Comparison of ENCODE assay signal across 17 cellular contexts in the genomic region with DNA sequence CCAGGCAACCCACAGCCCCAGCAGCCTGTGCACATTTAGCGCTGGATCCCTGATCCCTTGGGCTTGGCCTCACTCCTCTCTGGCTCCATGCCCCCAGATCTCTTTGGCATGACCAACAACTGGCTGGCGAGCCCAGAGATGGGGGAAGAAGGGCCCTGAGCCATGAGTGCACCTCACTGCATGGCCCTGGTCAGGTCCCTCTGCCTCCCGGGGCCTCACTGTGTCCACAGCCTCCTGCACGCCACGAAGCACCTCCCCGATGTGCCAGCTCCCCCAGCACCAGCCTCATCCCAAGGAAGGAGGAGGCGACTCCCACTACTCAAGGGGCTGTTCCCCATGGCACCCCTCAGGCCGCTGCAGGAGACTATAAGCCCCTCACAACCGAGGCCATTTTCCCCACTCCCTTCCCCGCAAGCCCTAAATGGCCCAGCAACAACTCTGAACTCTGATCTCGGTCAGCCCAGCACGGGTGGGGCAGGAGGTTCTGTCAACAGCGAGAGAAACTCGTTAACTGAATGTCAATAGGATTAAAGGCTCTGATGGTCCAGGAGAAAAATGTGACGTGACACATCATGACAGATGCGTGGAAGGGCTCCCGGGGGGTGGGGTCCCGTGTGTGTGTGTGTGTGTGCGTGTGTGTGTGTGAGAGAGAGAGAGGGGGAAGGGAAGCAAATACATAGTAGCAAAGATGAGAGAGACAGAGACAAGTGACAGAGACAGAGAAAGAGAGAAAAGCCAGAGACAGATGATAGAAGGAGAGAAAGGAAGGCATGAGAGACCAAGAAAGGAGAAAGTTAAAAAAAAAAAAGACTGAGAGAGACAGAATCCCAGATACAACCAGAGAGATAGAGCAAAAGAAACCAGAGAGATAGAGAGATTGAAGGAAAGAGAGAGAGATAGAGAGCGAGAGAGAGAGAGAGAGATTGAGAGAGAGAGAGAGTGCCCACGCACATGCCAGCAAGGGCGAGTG. TPM values are rescaled to one million over a fixed set of nuclear protein-coding genes. Genes with fewer than 3 reads are reported as not detected.
DNase-seq lines count a peak whose midpoint lies in the region; ATAC-seq and TF ChIP-seq lines count a peak whose summit lies in the region.
"Had no signal": no experiment of that assay in that cellular context is flagged by ENCODE, and none has a peak within 500 bp of the region (broad histone marks: within the 10 kb centered on the region; RNA-seq: fewer than 3 reads in every experiment).

No MANE protein-coding gene starts in this region.

- no peak overlapping the region for H2BK120ac ChIP-seq in H9 (ENCODE audit: low read depth, low read length, poor library complexity, severe bottlenecking)

- no TSS peak for BruUV-seq in PC-3 (replicated peaks; lab: Mats Ljungman, UMichigan)

- no peak for TF ChIP-seq POLR2A in prostate gland (IDR thresholded peaks at IDR 0.05)

- no peak overlapping the region for H4K91ac ChIP-seq in H9 (ENCODE audit: insufficient read length, low read depth, low read length)

- DNase-seq in H9, result no peak
- DNase-seq in PC-3, result peak; percentile 62
- DNase-seq in left colon, result peak; percentile 78 to 83
- peak; percentile 79 for DNase-seq in prostate gland (ENCODE audit: low spot score)
- DNase-seq in SK-N-SH, result no peak
- no peak for DNase-seq in naive thymus-derived CD8-positive, alpha-beta T cell
- no peak for DNase-seq in GF-D8 (lab: John Stamatoyannopoulos, UW)
- DNase-seq in GM10248 (ENCODE audit: extremely low spot score), result no peak
- DNase-seq: adrenal gland; cerebellar nuclear complex; effector memory CD4-positive, alpha-beta T cell; GDM1; NCI-H748 treated with DMSO at 0.1 percent for 48 hours; right cardiac atrium; stimulated activated CD4-positive, alpha-beta T cell treated with anti-CD3 and anti-CD28 coated beads, Interleukin-2, amount 100 ng/mL, for 24 hours; T-cell had no signal

- no peak overlapping the region for H2BK15ac ChIP-seq in H9 (ENCODE audit: low read depth, low read length)

- H3K9ac ChIP-seq in H9 (ENCODE audit: extremely low read depth, insufficient read length, low read length) (no peak overlapping the region), PC-3 (ENCODE audit: low read length) (no peak overlapping the region), SK-N-SH (no peak overlapping the region)

- POLR2A ChIA-PET in PC-3 (lab: Charles Lee; ENCODE audit: unreplicated experiment) (no interaction called here), SK-N-SH (lab: Yijun Ruan, JAX) (no interaction called here), GM10248 (lab: Yijun Ruan, JAX) (no interaction called here)
- POLR2A ChIA-PET in naive thymus-derived CD8-positive, alpha-beta T cell (lab: Charles Lee), result no interaction called here

- CTCF ChIA-PET in PC-3 (lab: Charles Lee), result no interaction called here
- CTCF ChIA-PET in SK-N-SH (lab: Yijun Ruan, JAX), result interaction anchor here (0.6 to 2.4 kb wide), 7 partner anchors 10 to 163 kb away, joined by 3 to 9 read pairs (median 5); no protein-coding TSS in a partner anchor
- CTCF ChIA-PET in GM10248 (lab: Yijun Ruan, JAX), result interaction anchor here (1.4 kb wide), 1 partner anchor 29 kb away, joined by 3 read pairs; no protein-coding TSS in a partner anchor

- intact Hi-C loops in PC-3 (cut with micrococcal nuclease) (no loop called here), left colon (cut with DNase I, micrococcal nuclease) (no loop called here), prostate gland (cut with DNase I) (no loop called here)

- no peak overlapping the region for H2BK5ac ChIP-seq in H9 (ENCODE audit: insufficient read length, low read length)

- H3K9me3 ChIP-seq in H9 (ENCODE audit: control insufficient read depth, low read depth, low read length) (no peaks in the 10 kb centered on the region), PC-3 (ENCODE audit: low read length) (no peaks in the 10 kb centered on the region), prostate gland (no peaks in the 10 kb centered on the region), SK-N-SH (no peaks in the 10 kb centered on the region)
- H3K9me3 ChIP-seq: adrenal gland had no signal

- H2BK12ac ChIP-seq in H9 (ENCODE audit: insufficient read length, low read depth, low read length), result no peak overlapping the region

- H3K9me3 Mint-ChIP-seq in H9, result no peaks in the 10 kb centered on the region; a peak in 1 of 5 replicates
- no peaks in the 10 kb centered on the region for H3K9me3 Mint-ChIP-seq in naive thymus-derived CD8-positive, alpha-beta T cell
- H3K9me3 Mint-ChIP-seq: memory B cell, T-cell had no signal

- H3K4me3 Mint-ChIP-seq in H9, result no peak overlapping the region
- no peak overlapping the region for H3K4me3 Mint-ChIP-seq in naive thymus-derived CD8-positive, alpha-beta T cell
- H3K4me3 Mint-ChIP-seq: memory B cell, T-cell had no signal

- H3K79me1 ChIP-seq in H9 (ENCODE audit: insufficient read depth, low read depth, low read length, poor library complexity, severe bottlenecking), result no peaks in the 10 kb centered on the region

- H3F3A ChIP-seq in PC-3 (ENCODE audit: low read length, unreplicated experiment), result no peaks in the 10 kb centered on the region
- H3F3A ChIP-seq in SK-N-SH (replicated peaks; ENCODE audit: insufficient read depth), result no peaks in the 10 kb centered on the region

- H3K36me3 ChIP-seq in PC-3 (ENCODE audit: low read depth, low read length), result no peaks in the 10 kb centered on the region
- H3K36me3 ChIP-seq in prostate gland, result no peaks in the 10 kb centered on the region
- no peaks in the 10 kb centered on the region for H3K36me3 ChIP-seq in SK-N-SH (replicated peaks in 1 of 2; ENCODE audit: control insufficient read depth in 1 of 2, insufficient read depth in 2 of 2, low read length in 1 of 2)
- H3K36me3 ChIP-seq: adrenal gland had no signal

- H3K27me3 ChIP-seq in H9 (ENCODE audit: insufficient read depth, low read length) (no peaks in the 10 kb centered on the region), PC-3 (ENCODE audit: low read length) (no peaks in the 10 kb centered on the region), prostate gland (replicated peaks; ENCODE audit: insufficient read depth) (no peaks in the 10 kb centered on the region), SK-N-SH (ENCODE audit: insufficient read depth) (no peaks in the 10 kb centered on the region)
- H3K27me3 ChIP-seq: adrenal gland had no signal

- no peak overlapping the region for H2BK20ac ChIP-seq in H9 (ENCODE audit: low read depth, low read length, poor library complexity, severe bottlenecking)

- H3K27me3 Mint-ChIP-seq in H9 (ENCODE audit: low read depth), result peaks cover 6% of the 10 kb centered on the region
- peaks cover 5 to 49% (median 25%) of the 10 kb centered on the region in 5 donors for H3K27me3 Mint-ChIP-seq in naive thymus-derived CD8-positive, alpha-beta T cell

- H3K27ac ChIP-seq in H9 (ENCODE audit: insufficient read length, low read depth, low read length) (no peak overlapping the region), PC-3 (ENCODE audit: low read length) (no peak overlapping the region), prostate gland (peak overlapping the region; percentile 89 to 98), SK-N-SH (ENCODE audit: low read depth in 2 of 2, low read length in 1 of 2) (no peak overlapping the region)
- H3K27ac ChIP-seq: adrenal gland had no signal

- no peak overlapping the region for H4K5ac ChIP-seq in H9 (ENCODE audit: insufficient read length, low read depth, low read length)

- H3K56ac ChIP-seq in H9 (ENCODE audit: insufficient read length, low read depth, low read length), result no peak overlapping the region

- peaks cover 20% of the 10 kb centered on the region in 2 experiments for H3K4me1 Mint-ChIP-seq in H9
- peaks cover 0 to 7% (median 3%) of the 10 kb centered on the region in 4 donors for H3K4me1 Mint-ChIP-seq in naive thymus-derived CD8-positive, alpha-beta T cell
- H3K4me1 Mint-ChIP-seq: T-cell had no signal

- H4K20me1 ChIP-seq in H9 (ENCODE audit: control insufficient read depth, insufficient read depth, insufficient read length) (no peaks in the 10 kb centered on the region), PC-3 (ENCODE audit: low read length) (no peaks in the 10 kb centered on the region), SK-N-SH (ENCODE audit: insufficient read depth) (no peaks in the 10 kb centered on the region)

- H3K4ac ChIP-seq in H9 (ENCODE audit: low read depth, low read length), result no peak overlapping the region

- no peak overlapping the region for H3K14ac ChIP-seq in H9 (ENCODE audit: insufficient read depth, low read length)

- H3K79me2 ChIP-seq in H9 (ENCODE audit: insufficient read depth, low read length) (no peaks in the 10 kb centered on the region), PC-3 (ENCODE audit: low read length) (no peaks in the 10 kb centered on the region), SK-N-SH (ENCODE audit: insufficient read depth) (no peaks in the 10 kb centered on the region)

- no peak overlapping the region for H3K18ac ChIP-seq in H9 (ENCODE audit: insufficient read length, low read depth, low read length)

- peaks cover 2% of the 10 kb centered on the region; the same call in 1 of the 2 replicates for H3K4me1 ChIP-seq in H9 (ENCODE audit: insufficient read depth, low read length)
- peaks cover 33% of the 10 kb centered on the region for H3K4me1 ChIP-seq in PC-3 (ENCODE audit: insufficient read depth, low read length)
- peaks cover 22% of the 10 kb centered on the region for H3K4me1 ChIP-seq in prostate gland (replicated peaks)
- peaks cover 0 to 21% of the 10 kb centered on the region in 2 experiments; a peak in 1 of 4 replicates for H3K4me1 ChIP-seq in SK-N-SH (ENCODE audit: control insufficient read depth in 1 of 2, insufficient read depth in 2 of 2, low read depth in 1 of 2, low read length in 1 of 2)
- H3K4me1 ChIP-seq: adrenal gland had no signal

- no peak overlapping the region for H4K8ac ChIP-seq in H9 (replicated peaks; ENCODE audit: insufficient read length, low read depth, low read length)

- H3K4me3 ChIP-seq in PC-3 (ENCODE audit: low read length) (no peak overlapping the region), prostate gland (no peak overlapping the region), SK-N-SH (ENCODE audit: low read depth in 2 of 2, low read length in 1 of 2) (no peak overlapping the region)
- H3K4me3 ChIP-seq: adrenal gland had no signal

- no peak overlapping the region for H2AFZ ChIP-seq in H9 (ENCODE audit: low read length)
- no peak overlapping the region; the same call in 1 of the 2 replicates for H2AFZ ChIP-seq in PC-3 (ENCODE audit: low read length)
- H2AFZ ChIP-seq in SK-N-SH (ENCODE audit: low read depth), result no peak overlapping the region

- WGBS in H9 (ENCODE audit: extremely low coverage, insufficient read length, low lambda C conversion rate), result 100% methylated on average over 1 of the region's 22 CpGs
- 49% methylated on average over 22 of the region's 22 CpGs for WGBS in prostate gland
- 48% methylated on average over 20 of the region's 22 CpGs for WGBS in SK-N-SH (ENCODE audit: low lambda C conversion rate)

- H3T11ph ChIP-seq in H9 (ENCODE audit: low read length), result no peak overlapping the region

- ATAC-seq in PC-3 (peak; percentile 75), left colon (peak; percentile 89)
- no peak for ATAC-seq in naive thymus-derived CD8-positive, alpha-beta T cell
- ATAC-seq: T-cell had no signal

- H3K9me2 ChIP-seq in PC-3 (replicated peaks; ENCODE audit: low read length), result no peaks in the 10 kb centered on the region
- H3K9me2 ChIP-seq in SK-N-SH, result no peaks in the 10 kb centered on the region

- H3K36me3 Mint-ChIP-seq in H9 (ENCODE audit: insufficient read depth in 1 of 3, low read depth in 3 of 3), result peaks cover 0 to 5% (median 0%) of the 10 kb centered on the region in 3 experiments; a peak in 1 of 7 replicates
- no peaks in the 10 kb centered on the region for H3K36me3 Mint-ChIP-seq in naive thymus-derived CD8-positive, alpha-beta T cell
- H3K36me3 Mint-ChIP-seq: memory B cell, T-cell had no signal

- no peak for TF ChIP-seq EP300 in SK-N-SH (IDR thresholded peaks at IDR 0.05; ENCODE audit: borderline replicate concordance in 1 of 2, low read depth in 1 of 2, low read length in 1 of 2)

- no peak overlapping the region for H2AK5ac ChIP-seq in H9 (ENCODE audit: insufficient read length, low read length)

- H3K4me2 ChIP-seq in H9 (ENCODE audit: insufficient read depth, insufficient read length, low read length) (no peak overlapping the region), PC-3 (ENCODE audit: low read length) (peak overlapping the region; percentile 42), SK-N-SH (no peak overlapping the region)

- H3K23me2 ChIP-seq in H9 (ENCODE audit: insufficient read length, low read depth, low read length, poor library complexity, severe bottlenecking), result no peaks in the 10 kb centered on the region

- no peak overlapping the region for H3K23ac ChIP-seq in H9 (ENCODE audit: insufficient read length, low read depth, low read length)

- no peak for TF ChIP-seq RAD21 in SK-N-SH (IDR thresholded peaks at IDR 0.05; ENCODE audit: low read length)

- TF ChIP-seq CTCF in H9 (conservative IDR thresholded peaks at IDR 0.05) (no peak), PC-3 (conservative IDR thresholded peaks at IDR 0.05; ENCODE audit: low read depth, low read length) (no peak), prostate gland (IDR thresholded peaks at IDR 0.05) (no peak), SK-N-SH (IDR thresholded peaks at IDR 0.05) (no peak), GM10248 (IDR thresholded peaks at IDR 0.05; ENCODE audit: control extremely low read depth, extremely low read depth, low read depth, missing control alignments) (no peak)

- H3K27ac Mint-ChIP-seq in H9, result peak overlapping the region in 2 of 3 experiments; percentile 23 to 84; a peak in 3 of 7 replicates
- H3K27ac Mint-ChIP-seq in naive thymus-derived CD8-positive, alpha-beta T cell, result peak overlapping the region in 1 of 10 donors; percentile 48
- H3K27ac Mint-ChIP-seq: memory B cell, T-cell had no signal

RNA-seq across cellular contexts. Expression of gene SYT7, which starts 28.4 kb away (rescaled TPM):
- 7.0 and 8.8 TPM in 2 replicates for total RNA-seq in H9 (2021)
- total RNA-seq in PC-3 (2014; rRNA removed), result 21.5 and 23.2 TPM in 2 replicates
- 10 to 100 TPM; 18.6 to 24.1 TPM for total RNA-seq in left colon
- 100 to 1,000 TPM; 114 to 199 TPM for total RNA-seq in prostate gland
- 1.1 and 1.4 TPM in 2 replicates for polyA plus RNA-seq in SK-N-SH (2012; rRNA removed)
- 1.5 and 3.4 TPM in 2 replicates for polyA plus RNA-seq in SK-N-SH (2012; cell fraction: cytosol; rRNA removed)
- 1.9 and 3.2 TPM in 2 replicates for polyA plus RNA-seq in SK-N-SH (2012; cell fraction: nucleus; rRNA removed)
- not detected for total RNA-seq in naive thymus-derived CD8-positive, alpha-beta T cell
- under 1 TPM in 1 of 3 donors, not detected in 2; 0.06 TPM for polyA plus RNA-seq in naive thymus-derived CD8-positive, alpha-beta T cell

Comparison
In these comparisons a context has a peak if more than half of its experiments do, and no peak if none do; other contexts are left out.
1. DNase-seq: peak in PC-3 (single experiment), left colon (2 of 2) and prostate gland (single experiment); none in H9 (single experiment), SK-N-SH (single experiment), naive thymus-derived CD8-positive, alpha-beta T cell (0 of 10), GF-D8 (single experiment) and GM10248 (single experiment).
2. H3K27ac ChIP-seq: peak in prostate gland (2 of 2); none in H9 (single experiment), PC-3 (single experiment) and SK-N-SH (0 of 2).
3. ATAC-seq: peak in PC-3 (single experiment) and left colon (single experiment); none in naive thymus-derived CD8-positive, alpha-beta T cell (0 of 2).